ENCODE assay signal across 17 cellular contexts in the genomic region with DNA sequence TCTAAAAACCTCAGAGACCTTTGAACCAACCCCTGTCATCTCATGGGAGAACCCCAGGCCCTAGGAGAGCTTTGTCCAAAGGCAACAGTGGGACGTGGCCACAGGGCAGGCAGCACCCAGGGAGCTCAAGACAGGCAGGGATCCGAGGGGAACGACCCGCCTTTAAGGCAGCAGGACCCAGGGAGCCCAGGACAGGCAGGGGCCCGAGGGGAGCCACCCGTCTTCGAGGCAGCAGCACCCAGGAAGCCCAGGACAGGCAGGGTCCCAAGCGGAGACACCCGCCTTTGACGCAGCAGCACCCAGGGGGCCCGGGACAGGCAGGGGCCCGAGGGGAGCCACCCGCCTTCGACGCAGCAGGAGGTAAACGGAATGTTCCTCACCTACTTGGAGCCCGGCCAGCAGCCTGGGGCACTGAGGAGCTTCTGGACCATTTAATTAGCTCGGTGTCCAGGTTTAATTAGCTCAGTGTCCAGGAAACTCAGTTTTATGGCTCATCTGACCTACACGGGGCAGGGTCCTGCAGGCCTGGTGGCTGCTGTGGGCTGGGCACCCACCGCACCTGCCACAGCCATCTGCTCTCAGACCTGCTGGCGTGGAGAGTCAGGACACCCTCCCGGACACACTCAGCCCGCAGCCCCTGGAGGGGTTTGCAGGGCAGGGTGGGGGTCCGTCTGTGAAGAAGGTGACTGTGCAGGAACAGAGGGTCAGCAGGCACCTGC. TPM values are rescaled to one million over a fixed set of nuclear protein-coding genes. Genes with fewer than 3 reads are reported as not detected.
DNase-seq lines count a peak whose midpoint lies in the region; ATAC-seq and TF ChIP-seq lines count a peak whose summit lies in the region.
"Had no signal": no experiment of that assay in that cellular context is flagged by ENCODE, and none has a peak within 500 bp of the region (broad histone marks: within the 10 kb centered on the region; RNA-seq: fewer than 3 reads in every experiment).

No MANE protein-coding gene starts in this region.

- no peaks in the 10 kb centered on the region for H3K27me3 Mint-ChIP-seq in activated CD4-positive, alpha-beta memory T cell treated with anti-CD3 and anti-CD28 coated beads for 36 hours
- H3K27me3 Mint-ChIP-seq: activated CD4-positive, alpha-beta T cell treated with anti-CD3 and anti-CD28 coated beads, Interleukin-2, amount 10 ng/mL, durations not matched to agents 24 days and 14 days had no signal

- no peaks in the 10 kb centered on the region for H3K9me3 ChIP-seq in HEK293 (ENCODE audit: control insufficient read depth, insufficient read depth, low read depth, low read length)
- no peaks in the 10 kb centered on the region for H3K9me3 ChIP-seq in stomach smooth muscle (ENCODE audit: control insufficient read depth in 2 of 2, low read length in 2 of 2)
- H3K9me3 ChIP-seq: right atrium auricular region had no signal

- no peak for TF ChIP-seq CTCF in HEK293 (tag by site-specific recombination; IDR thresholded peaks at IDR 0.05)

- H3K4me1 ChIP-seq in HEK293 (ENCODE audit: control insufficient read depth, insufficient read depth, low read length) (peaks cover 8% of the 10 kb centered on the region), stomach smooth muscle (ENCODE audit: control insufficient read depth, insufficient read depth, low read length) (peaks cover 74% of the 10 kb centered on the region)

- H3K27ac ChIP-seq in HEK293 (ENCODE audit: extremely low read depth, low read depth, low read length) (no peak overlapping the region), stomach smooth muscle (ENCODE audit: low read length) (peak overlapping the region; percentile 98)
- H3K27ac ChIP-seq: HL-60, right atrium auricular region had no signal

- no peaks in the 10 kb centered on the region for H3K36me3 Mint-ChIP-seq in activated CD4-positive, alpha-beta memory T cell treated with anti-CD3 and anti-CD28 coated beads for 36 hours

- CTCF ChIA-PET in HEK293 (lab: Yijun Ruan, JAX) = interaction anchor here (0.6 to 4.3 kb wide), 5 partner anchors 14 to 23 kb away, joined by 3 to 28 read pairs (median 4); no protein-coding TSS in a partner anchor
- CTCF ChIA-PET in activated CD4-positive, alpha-beta memory T cell treated with anti-CD3 and anti-CD28 coated beads for 36 hours (lab: Charles Lee) = interaction anchor here (0.7 to 4.0 kb wide), 3 partner anchors 17 to 80 kb away, joined by 4 to 35 read pairs (median 7); no protein-coding TSS in a partner anchor

- H3K27me3 ChIP-seq in stomach smooth muscle (ENCODE audit: control insufficient read depth in 1 of 2, insufficient read depth in 2 of 2, low read length in 2 of 2) = no peaks in the 10 kb centered on the region
- H3K27me3 ChIP-seq: right atrium auricular region had no signal

- peak; percentile 13 for ATAC-seq in left lobe of liver
- ATAC-seq in Right ventricle myocardium superior (ENCODE audit: poor library complexity) = no peak

- peak overlapping the region; percentile 8 for H3K27ac Mint-ChIP-seq in activated CD4-positive, alpha-beta memory T cell treated with anti-CD3 and anti-CD28 coated beads for 36 hours
- H3K27ac Mint-ChIP-seq: activated CD4-positive, alpha-beta T cell treated with anti-CD3 and anti-CD28 coated beads, Interleukin-2, amount 10 ng/mL, durations not matched to agents 24 days and 14 days; T-helper 1 cell treated with Interleukin-12 subunit alpha and Interleukin-12 subunit beta and Interleukin-4 antibody, amounts not matched to agents 30 μg/mL and 1 μg/mL, for 36 hours had no signal

- H3K36me3 ChIP-seq in HEK293 (ENCODE audit: control insufficient read depth in 2 of 2, insufficient read depth in 1 of 2, low read length in 2 of 2) (no peaks in the 10 kb centered on the region), stomach smooth muscle (ENCODE audit: control insufficient read depth in 2 of 2, insufficient read depth in 2 of 2, low read length in 2 of 2) (peaks cover 0 to 3% of the 10 kb centered on the region in 2 donors)
- H3K36me3 ChIP-seq: right atrium auricular region had no signal

- peaks cover 33% of the 10 kb centered on the region for H3K4me1 Mint-ChIP-seq in activated CD4-positive, alpha-beta memory T cell treated with anti-CD3 and anti-CD28 coated beads for 36 hours (ENCODE audit: low read depth)

- H3K9me3 Mint-ChIP-seq in activated CD4-positive, alpha-beta memory T cell treated with anti-CD3 and anti-CD28 coated beads for 36 hours = no peaks in the 10 kb centered on the region
- H3K9me3 Mint-ChIP-seq: activated CD4-positive, alpha-beta T cell treated with anti-CD3 and anti-CD28 coated beads, Interleukin-2, amount 10 ng/mL, durations not matched to agents 24 days and 14 days; T-helper 1 cell treated with Interleukin-12 subunit alpha and Interleukin-12 subunit beta and Interleukin-4 antibody, amounts not matched to agents 30 μg/mL and 1 μg/mL, for 36 hours had no signal

- intact Hi-C loops in activated CD4-positive, alpha-beta memory T cell treated with anti-CD3 and anti-CD28 coated beads for 36 hours (cut with micrococcal nuclease) = no loop called here
- intact Hi-C loops in Right ventricle myocardium superior (cut with DNase I) = no loop called here

- DNase-seq in activated CD4-positive, alpha-beta memory T cell treated with anti-CD3 and anti-CD28 coated beads for 36 hours = no peak
- DNase-seq in left lobe of liver (ENCODE audit: low spot score) (no peak), OCI-M2 (lab: John Stamatoyannopoulos, UW; ENCODE audit: unreplicated experiment) (no peak), NCI-H187 (lab: John Stamatoyannopoulos, UW) (no peak), Right ventricle myocardium superior (no peak)
- DNase-seq: activated CD4-positive, alpha-beta T cell treated with anti-CD3 and anti-CD28 coated beads, Interleukin-2, amount 10 ng/mL, durations not matched to agents 24 days and 14 days; anterior cingulate cortex; foreskin fibroblast; NCI-H226; OCI-M1; stimulated activated CD4-positive, alpha-beta T cell treated with anti-CD3 and anti-CD28 coated beads, Interleukin-4, amount 100 ng/mL, for 4 hours; stimulated activated naive CD4-positive, alpha-beta T cell had no signal

- no peak overlapping the region for H3K4me3 ChIP-seq in HEK293 (ENCODE audit: low read depth, low read length)
- peak overlapping the region in 1 of 2 donors; percentile 65 for H3K4me3 ChIP-seq in stomach smooth muscle (ENCODE audit: low read length in 2 of 2)
- H3K4me3 ChIP-seq: right atrium auricular region had no signal

- no peak overlapping the region for H3K4me3 Mint-ChIP-seq in activated CD4-positive, alpha-beta memory T cell treated with anti-CD3 and anti-CD28 coated beads for 36 hours
- H3K4me3 Mint-ChIP-seq: activated CD4-positive, alpha-beta T cell treated with anti-CD3 and anti-CD28 coated beads, Interleukin-2, amount 10 ng/mL, durations not matched to agents 24 days and 14 days; T-helper 1 cell treated with Interleukin-12 subunit alpha and Interleukin-12 subunit beta and Interleukin-4 antibody, amounts not matched to agents 30 μg/mL and 1 μg/mL, for 36 hours had no signal

- POLR2A ChIA-PET in HEK293 (lab: Yijun Ruan, JAX) = interaction anchor here (0.5 to 3.8 kb wide), 3 partner anchors 10 to 50 kb away, joined by 3 to 24 read pairs (median 3); no protein-coding TSS in a partner anchor
- POLR2A ChIA-PET in activated CD4-positive, alpha-beta memory T cell treated with anti-CD3 and anti-CD28 coated beads for 36 hours (lab: Charles Lee) = interaction anchor here (1.5 kb wide), 1 partner anchor 21 kb away, joined by 5 read pairs; no protein-coding TSS in a partner anchor

- peak overlapping the region; percentile 64 to 69 for H3K9ac ChIP-seq in stomach smooth muscle (ENCODE audit: low read length in 2 of 2)

TF ChIP-seq in HEK293, 187 proteins besides CTCF, POLR2A, EP300 and RAD21 (continues in another document):
- TF ChIP-seq ZBTB7A (tag by site-specific recombination; IDR thresholded peaks at IDR 0.05; ENCODE audit: low read depth) (no peak), GLIS1 (tag by site-specific recombination; IDR thresholded peaks at IDR 0.05) (peak; percentile 71), ZNF202 (tag by site-specific recombination; IDR thresholded peaks at IDR 0.05; ENCODE audit: borderline replicate concordance) (no peak), WT1 (tag by site-specific recombination; IDR thresholded peaks at IDR 0.05) (no peak), ZNF416 (tag by site-specific recombination; IDR thresholded peaks at IDR 0.05) (no peak), SP2 (tag by site-specific recombination; IDR thresholded peaks at IDR 0.05) (no peak), ZNF658 (tag by site-specific recombination; IDR thresholded peaks at IDR 0.05) (no peak), ZNF221 (tag by site-specific recombination; IDR thresholded peaks at IDR 0.05; ENCODE audit: borderline replicate concordance) (no peak), ZNF274 (IDR thresholded peaks at IDR 0.05; ENCODE audit: low read length) (no peak), ZNF274 (tag by site-specific recombination; IDR thresholded peaks at IDR 0.05; ENCODE audit: borderline replicate concordance) (no peak), ZNF423 (tag by site-specific recombination; IDR thresholded peaks at IDR 0.05) (peak; percentile 76), ZBTB48 (tag by site-specific recombination; IDR thresholded peaks at IDR 0.05) (no peak), ZIC2 (tag by site-specific recombination; IDR thresholded peaks at IDR 0.05) (peak; percentile 62)

RNA-seq across cellular contexts. Expression of gene PIEZO1, which starts 24.4 kb away (rescaled TPM):
- total RNA-seq in activated CD4-positive, alpha-beta memory T cell treated with anti-CD3 and anti-CD28 coated beads for 36 hours = 100 to 1,000 TPM; 221 to 234 TPM
- 67.8 TPM for total RNA-seq in left lobe of liver
- total RNA-seq in Right ventricle myocardium superior = 15.9 TPM

RNA-seq across cellular contexts. Expression of gene CDT1, which starts 43.0 kb away (rescaled TPM):
- 100 to 1,000 TPM; 169 to 183 TPM for total RNA-seq in activated CD4-positive, alpha-beta memory T cell treated with anti-CD3 and anti-CD28 coated beads for 36 hours
- total RNA-seq in left lobe of liver (0.50 TPM), Right ventricle myocardium superior (1.00 TPM)

RNA-seq across cellular contexts. Expression of gene APRT, which starts 51.1 kb away (rescaled TPM):
- total RNA-seq in activated CD4-positive, alpha-beta memory T cell treated with anti-CD3 and anti-CD28 coated beads for 36 hours = 100 to 1,000 TPM; 270 to 272 TPM
- total RNA-seq in left lobe of liver (68.9 TPM), Right ventricle myocardium superior (40.4 TPM)

RNA-seq across cellular contexts. Expression of gene CTU2, which starts 54.3 kb away (rescaled TPM):
- total RNA-seq in activated CD4-positive, alpha-beta memory T cell treated with anti-CD3 and anti-CD28 coated beads for 36 hours = 10 to 100 TPM; 38.0 to 41.6 TPM
- 8.3 TPM for total RNA-seq in left lobe of liver
- total RNA-seq in Right ventricle myocardium superior = 13.4 TPM

RNA-seq across cellular contexts. Expression of gene RNF166, which starts 54.4 kb away (rescaled TPM):
- total RNA-seq in activated CD4-positive, alpha-beta memory T cell treated with anti-CD3 and anti-CD28 coated beads for 36 hours = 10 to 100 TPM; 46.4 to 55.6 TPM
- total RNA-seq in left lobe of liver = 10.4 TPM
- 14.6 TPM for total RNA-seq in Right ventricle myocardium superior

Comparison
In these comparisons a context has a peak if more than half of its experiments do, and no peak if none do; other contexts are left out.
1. RNA of gene CDT1, which starts 43.0 kb away (total RNA-seq): 169 to 183 TPM in activated CD4-positive, alpha-beta memory T cell treated with anti-CD3 and anti-CD28 coated beads for 36 hours; 1.00 TPM in Right ventricle myocardium superior (single experiment) and 0.50 TPM in left lobe of liver (single experiment); every median in the first group is over 10 times any median in the second.